ENCODE assay signal across 19 cellular contexts in genomic region chr19:2807379-2808128, GRCh38. TPM values are rescaled to one million over a fixed set of nuclear protein-coding genes. Genes with fewer than 3 reads are reported as not detected.
DNase-seq lines count a peak whose midpoint lies in the region; ATAC-seq, FAIRE-seq and TF ChIP-seq lines count a peak whose summit lies in the region.
"Had no signal": no experiment of that assay in that cellular context is flagged by ENCODE, and none has a peak within 500 bp of the region (broad histone marks: within the 10 kb centered on the region; RNA-seq: fewer than 3 reads in every experiment).

No MANE protein-coding gene starts in this region.

- BruUV-seq in endothelial cell of umbilical vein (replicated peaks; lab: Mats Ljungman, UMichigan): TSS peak; percentile 39

- no peak overlapping the region for H3K4me2 ChIP-seq in endothelial cell of umbilical vein (ENCODE audit: insufficient read depth, low read length)

- no peaks in the 10 kb centered on the region for H3K9me3 Mint-ChIP-seq in natural killer cell treated with Interleukin-12 subunit alpha and Interleukin-12 subunit beta and Interleukin-15 and Interleukin-18, amount 100 ng/mL, for 72 hours
- H3K9me3 Mint-ChIP-seq in natural killer cell: no peaks in the 10 kb centered on the region
- no peaks in the 10 kb centered on the region for H3K9me3 Mint-ChIP-seq in activated naive CD8-positive, alpha-beta T cell treated with anti-CD3 and anti-CD28 coated beads, Interleukin-2, amount 50 U/mL, for 24 hours
- H3K9me3 Mint-ChIP-seq: CD8-positive, alpha-beta memory T cell had no signal

- CTCF ChIA-PET in endothelial cell of umbilical vein (lab: Charles Lee): no interaction called here

- H3K36me3 Mint-ChIP-seq in natural killer cell treated with Interleukin-12 subunit alpha and Interleukin-12 subunit beta and Interleukin-15 and Interleukin-18, amount 100 ng/mL, for 72 hours: peaks cover 8% of the 10 kb centered on the region
- no peaks in the 10 kb centered on the region for H3K36me3 Mint-ChIP-seq in natural killer cell
- H3K36me3 Mint-ChIP-seq in activated naive CD8-positive, alpha-beta T cell treated with anti-CD3 and anti-CD28 coated beads, Interleukin-2, amount 50 U/mL, for 24 hours (ENCODE audit: low read depth): peaks cover 38% of the 10 kb centered on the region

- TF ChIP-seq POLR2A in endothelial cell of umbilical vein (IDR thresholded peaks at IDR 0.05; ENCODE audit: low read depth, low read length): no peak

- no peak overlapping the region for H2AFZ ChIP-seq in endothelial cell of umbilical vein (ENCODE audit: low read depth, low read length)
- H2AFZ ChIP-seq: GM23248 had no signal

- DNase-seq in natural killer cell treated with Interleukin-12 subunit alpha and Interleukin-12 subunit beta and Interleukin-15 and Interleukin-18, amount 100 ng/mL, for 72 hours (ENCODE audit: low spot score): peak; percentile 59
- DNase-seq in natural killer cell: no peak
- DNase-seq in GM20000 (ENCODE audit: low spot score): peak; percentile 21
- DNase-seq in endothelial cell of umbilical vein (ENCODE audit: low read depth, low spot score): no peak
- DNase-seq in activated naive CD8-positive, alpha-beta T cell treated with anti-CD3 and anti-CD28 coated beads, Interleukin-2, amount 50 U/mL, for 24 hours: no peak
- no peak for DNase-seq in NCI-H226
- no peak for DNase-seq in DMS79 treated with DMSO at 0.1 percent for 48 hours (lab: John Stamatoyannopoulos, UW)
- DNase-seq: CD8-positive, alpha-beta memory T cell; DMS53; EL; GF-D8; GM23248; NCI-H1694 treated with DMSO at 0.1 percent for 48 hours; NCI-H446 treated with DMSO at 0.1 percent for 48 hours; NCI-H526 treated with DMSO at 0.1 percent for 48 hours; SHP77 treated with DMSO at 0.1 percent for 48 hours; T-helper 1 cell had no signal

- intact Hi-C loops in natural killer cell (cut with micrococcal nuclease) (no loop called here), endothelial cell of umbilical vein (cut with micrococcal nuclease) (no loop called here)

- no peak for TF ChIP-seq CTCF in natural killer cell (IDR thresholded peaks at IDR 0.05)
- no peak for TF ChIP-seq CTCF in GM20000 (IDR thresholded peaks at IDR 0.05; ENCODE audit: extremely low read depth, missing control alignments)
- TF ChIP-seq CTCF in endothelial cell of umbilical vein (IDR thresholded peaks at IDR 0.05; ENCODE audit: extremely low read depth in 1 of 2, insufficient read depth in 1 of 2, low read depth in 1 of 2, low read length in 2 of 2): no peak

- FAIRE-seq in endothelial cell of umbilical vein (lab: Jason Lieb, UNC): no peak

- H3K4me1 ChIP-seq in endothelial cell of umbilical vein (ENCODE audit: control insufficient read depth, extremely low read depth, insufficient read depth, low read length): no peaks in the 10 kb centered on the region
- H3K4me1 ChIP-seq: HAP-1 had no signal

- H3K27me3 ChIP-seq in endothelial cell of umbilical vein (ENCODE audit: control insufficient read depth in 2 of 2, insufficient read depth in 2 of 2, low read length in 2 of 2): no peaks in the 10 kb centered on the region

- dilution Hi-C loops in endothelial cell of umbilical vein (cut with MboI; ENCODE audit: extremely low pct_ligation_motif_present, low sequenced_read_pairs): no loop called here

- no peaks in the 10 kb centered on the region for H3K27me3 Mint-ChIP-seq in natural killer cell treated with Interleukin-12 subunit alpha and Interleukin-12 subunit beta and Interleukin-15 and Interleukin-18, amount 100 ng/mL, for 72 hours
- H3K27me3 Mint-ChIP-seq in natural killer cell (ENCODE audit: low read depth in 2 of 2): no peaks in the 10 kb centered on the region
- H3K27me3 Mint-ChIP-seq in activated naive CD8-positive, alpha-beta T cell treated with anti-CD3 and anti-CD28 coated beads, Interleukin-2, amount 50 U/mL, for 24 hours: no peaks in the 10 kb centered on the region

- peaks cover 4 to 13% of the 10 kb centered on the region in 2 donors for H3K4me1 Mint-ChIP-seq in natural killer cell treated with Interleukin-12 subunit alpha and Interleukin-12 subunit beta and Interleukin-15 and Interleukin-18, amount 100 ng/mL, for 72 hours (ENCODE audit: low read depth in 2 of 2)
- H3K4me1 Mint-ChIP-seq in natural killer cell: peaks cover 5 to 9% of the 10 kb centered on the region in 2 donors
- peaks cover 17% of the 10 kb centered on the region for H3K4me1 Mint-ChIP-seq in activated naive CD8-positive, alpha-beta T cell treated with anti-CD3 and anti-CD28 coated beads, Interleukin-2, amount 50 U/mL, for 24 hours

- H3K79me2 ChIP-seq in endothelial cell of umbilical vein (ENCODE audit: control insufficient read depth, insufficient read depth, low read length): no peaks in the 10 kb centered on the region

- H4K20me1 ChIP-seq in endothelial cell of umbilical vein (replicated peaks; ENCODE audit: control insufficient read depth, extremely low read depth, insufficient read depth, low read length): no peaks in the 10 kb centered on the region

- H3K4me3 ChIP-seq in endothelial cell of umbilical vein (replicated peaks in 1 of 3; ENCODE audit: insufficient read depth in 1 of 3, low read depth in 1 of 3, low read length in 3 of 3): no peak overlapping the region
- H3K4me3 ChIP-seq: GM23248, HAP-1 had no signal

- H3K9me1 ChIP-seq in endothelial cell of umbilical vein (replicated peaks; ENCODE audit: control insufficient read depth, extremely low read depth, insufficient read depth, low read length): no peaks in the 10 kb centered on the region

- no peak overlapping the region for H3K4me3 Mint-ChIP-seq in natural killer cell treated with Interleukin-12 subunit alpha and Interleukin-12 subunit beta and Interleukin-15 and Interleukin-18, amount 100 ng/mL, for 72 hours
- H3K4me3 Mint-ChIP-seq in natural killer cell: no peak overlapping the region
- no peak overlapping the region for H3K4me3 Mint-ChIP-seq in activated naive CD8-positive, alpha-beta T cell treated with anti-CD3 and anti-CD28 coated beads, Interleukin-2, amount 50 U/mL, for 24 hours
- H3K4me3 Mint-ChIP-seq: CD8-positive, alpha-beta memory T cell had no signal

- peaks cover 5 to 29% of the 10 kb centered on the region in 2 experiments for H3K36me3 ChIP-seq in endothelial cell of umbilical vein (ENCODE audit: control insufficient read depth in 2 of 2, extremely low read depth in 1 of 2, insufficient read depth in 2 of 2, low read length in 2 of 2)

- no peak for ATAC-seq in natural killer cell treated with Interleukin-12 subunit alpha and Interleukin-12 subunit beta and Interleukin-15 and Interleukin-18, amount 100 ng/mL, for 72 hours
- ATAC-seq in natural killer cell: no peak
- ATAC-seq in activated naive CD8-positive, alpha-beta T cell treated with anti-CD3 and anti-CD28 coated beads, Interleukin-2, amount 50 U/mL, for 24 hours: no peak

- no peak overlapping the region for H3K27ac ChIP-seq in endothelial cell of umbilical vein (ENCODE audit: insufficient read depth, low read depth, low read length)
- H3K27ac ChIP-seq: C4-2B, GM23248 had no signal

- H3K9me3 ChIP-seq in endothelial cell of umbilical vein (replicated peaks; ENCODE audit: control insufficient read depth, insufficient read depth, low read length): no peaks in the 10 kb centered on the region
- H3K9me3 ChIP-seq: HAP-1 had no signal

- no peak overlapping the region for H3K27ac Mint-ChIP-seq in natural killer cell treated with Interleukin-12 subunit alpha and Interleukin-12 subunit beta and Interleukin-15 and Interleukin-18, amount 100 ng/mL, for 72 hours
- no peak overlapping the region for H3K27ac Mint-ChIP-seq in natural killer cell
- no peak overlapping the region for H3K27ac Mint-ChIP-seq in activated naive CD8-positive, alpha-beta T cell treated with anti-CD3 and anti-CD28 coated beads, Interleukin-2, amount 50 U/mL, for 24 hours
- H3K27ac Mint-ChIP-seq: CD8-positive, alpha-beta memory T cell had no signal

- POLR2A ChIA-PET in endothelial cell of umbilical vein (lab: Charles Lee): no interaction called here

- H3K9ac ChIP-seq in endothelial cell of umbilical vein (replicated peaks; ENCODE audit: extremely low read depth, insufficient read depth, low read length): no peak overlapping the region
- H3K9ac ChIP-seq: GM23248 had no signal

RNA-seq across cellular contexts. Expression of gene ZNF554, which starts 12.1 kb away (rescaled TPM):
- 1 to 10 TPM in 1 of 2 donors, under 1 TPM in 1; 0.89 to 2.9 TPM for total RNA-seq in natural killer cell treated with Interleukin-12 subunit alpha and Interleukin-12 subunit beta and Interleukin-15 and Interleukin-18, amount 100 ng/mL, for 72 hours
- total RNA-seq in natural killer cell: 1 to 10 TPM; 3.4 to 5.6 (median 3.7) TPM
- 1.6 and 1.8 TPM in 2 replicates for total RNA-seq in endothelial cell of umbilical vein
- polyA plus RNA-seq in endothelial cell of umbilical vein: 1.0 and 1.2 TPM in 2 replicates
- polyA plus RNA-seq in endothelial cell of umbilical vein (2011; cell fraction: cytosol; rRNA removed): 0.96 and 1.0 TPM in 2 replicates
- polyA plus RNA-seq in endothelial cell of umbilical vein (2011; cell fraction: nucleus; rRNA removed): 2.8 and 3.8 TPM in 2 replicates
- 1.0 and 1.1 TPM in 2 replicates for polyA plus RNA-seq in endothelial cell of umbilical vein (2012)
- 1.7 and 1.8 TPM in 2 replicates for polyA minus RNA-seq in endothelial cell of umbilical vein
- 1.8 TPM for polyA minus RNA-seq in endothelial cell of umbilical vein (2011; cell fraction: cytosol; rRNA and poly(A)+ RNA removed)
- 0.87 and 1.2 TPM in 2 replicates for polyA minus RNA-seq in endothelial cell of umbilical vein (2011; cell fraction: nucleus; rRNA and poly(A)+ RNA removed)

RNA-seq across cellular contexts. Expression of gene THOP1, which starts 22.3 kb away (rescaled TPM):
- total RNA-seq in natural killer cell treated with Interleukin-12 subunit alpha and Interleukin-12 subunit beta and Interleukin-15 and Interleukin-18, amount 100 ng/mL, for 72 hours: 100 to 1,000 TPM; 105 to 224 TPM
- 10 to 100 TPM; 31.6 to 44.0 (median 33.4) TPM for total RNA-seq in natural killer cell
- total RNA-seq in endothelial cell of umbilical vein: 108 and 115 TPM in 2 replicates
- 82.8 and 88.0 TPM in 2 replicates for polyA plus RNA-seq in endothelial cell of umbilical vein
- 75.2 and 90.1 TPM in 2 replicates for polyA plus RNA-seq in endothelial cell of umbilical vein (2011; cell fraction: cytosol; rRNA removed)
- polyA plus RNA-seq in endothelial cell of umbilical vein (2011; cell fraction: nucleus; rRNA removed): 124 and 136 TPM in 2 replicates
- polyA plus RNA-seq in endothelial cell of umbilical vein (2012): 93.9 and 96.4 TPM in 2 replicates
- 55.0 and 69.8 TPM in 2 replicates for polyA minus RNA-seq in endothelial cell of umbilical vein
- 149 TPM for polyA minus RNA-seq in endothelial cell of umbilical vein (2011; cell fraction: cytosol; rRNA and poly(A)+ RNA removed)
- 31.6 and 31.7 TPM in 2 replicates for polyA minus RNA-seq in endothelial cell of umbilical vein (2011; cell fraction: nucleus; rRNA and poly(A)+ RNA removed)

RNA-seq across cellular contexts. Expression of gene SGTA, which starts 24.5 kb away (rescaled TPM):
- 100 to 1,000 TPM in 1 of 2 donors, 10 to 100 TPM in 1; 61.1 to 107 TPM for total RNA-seq in natural killer cell treated with Interleukin-12 subunit alpha and Interleukin-12 subunit beta and Interleukin-15 and Interleukin-18, amount 100 ng/mL, for 72 hours
- total RNA-seq in natural killer cell: 10 to 100 TPM; 35.2 to 38.1 (median 36.2) TPM
- total RNA-seq in endothelial cell of umbilical vein: 72.3 and 76.5 TPM in 2 replicates
- polyA plus RNA-seq in endothelial cell of umbilical vein: 119 and 131 TPM in 2 replicates
- 88.2 and 98.9 TPM in 2 replicates for polyA plus RNA-seq in endothelial cell of umbilical vein (2011; cell fraction: cytosol; rRNA removed)
- polyA plus RNA-seq in endothelial cell of umbilical vein (2011; cell fraction: nucleus; rRNA removed): 67.9 and 71.9 TPM in 2 replicates
- 68.7 and 77.3 TPM in 2 replicates for polyA plus RNA-seq in endothelial cell of umbilical vein (2012)
- polyA minus RNA-seq in endothelial cell of umbilical vein: 32.2 and 39.4 TPM in 2 replicates
- polyA minus RNA-seq in endothelial cell of umbilical vein (2011; cell fraction: cytosol; rRNA and poly(A)+ RNA removed): 23.8 TPM
- polyA minus RNA-seq in endothelial cell of umbilical vein (2011; cell fraction: nucleus; rRNA and poly(A)+ RNA removed): 13.2 and 20.9 TPM in 2 replicates

RNA-seq across cellular contexts. Expression of gene ZNF555, which starts 33.7 kb away (rescaled TPM):
- 1 to 10 TPM; 2.6 to 3.0 TPM for total RNA-seq in natural killer cell treated with Interleukin-12 subunit alpha and Interleukin-12 subunit beta and Interleukin-15 and Interleukin-18, amount 100 ng/mL, for 72 hours
- total RNA-seq in natural killer cell (1 to 10 TPM; 2.0 to 4.6 (median 2.9) TPM), endothelial cell of umbilical vein (4.7 and 5.4 TPM in 2 replicates)
- polyA plus RNA-seq in endothelial cell of umbilical vein: 1.2 and 1.6 TPM in 2 replicates
- 2.0 TPM in 2 replicates for polyA plus RNA-seq in endothelial cell of umbilical vein (2011; cell fraction: cytosol; rRNA removed)
- polyA plus RNA-seq in endothelial cell of umbilical vein (2011; cell fraction: nucleus; rRNA removed): 2.3 and 2.4 TPM in 2 replicates
- 3.3 and 3.5 TPM in 2 replicates for polyA plus RNA-seq in endothelial cell of umbilical vein (2012)
- 5.6 and 6.9 TPM in 2 replicates for polyA minus RNA-seq in endothelial cell of umbilical vein
- 0.61 TPM for polyA minus RNA-seq in endothelial cell of umbilical vein (2011; cell fraction: cytosol; rRNA and poly(A)+ RNA removed)
- polyA minus RNA-seq in endothelial cell of umbilical vein (2011; cell fraction: nucleus; rRNA and poly(A)+ RNA removed): 2.4 and 5.5 TPM in 2 replicates

RNA-seq across cellular contexts. Expression of gene ZNF556, which starts 59.6 kb away (rescaled TPM):
- not detected for total RNA-seq in natural killer cell treated with Interleukin-12 subunit alpha and Interleukin-12 subunit beta and Interleukin-15 and Interleukin-18, amount 100 ng/mL, for 72 hours
- not detected for total RNA-seq in natural killer cell
- not detected in 2 replicates for total RNA-seq in endothelial cell of umbilical vein
- polyA plus RNA-seq in endothelial cell of umbilical vein: 0.01 TPM in 1 of 2 replicates, not detected in the other
- 0.03 TPM in 1 of 2 replicates, not detected in the other for polyA plus RNA-seq in endothelial cell of umbilical vein (2011; cell fraction: cytosol; rRNA removed)
- polyA plus RNA-seq in endothelial cell of umbilical vein (2011; cell fraction: nucleus; rRNA removed): not detected in 2 replicates
- polyA plus RNA-seq in endothelial cell of umbilical vein (2012): not detected in 2 replicates
- polyA minus RNA-seq in endothelial cell of umbilical vein: not detected in 2 replicates
- polyA minus RNA-seq in endothelial cell of umbilical vein (2011; cell fraction: cytosol; rRNA and poly(A)+ RNA removed): 1.6 TPM
- polyA minus RNA-seq in endothelial cell of umbilical vein (2011; cell fraction: nucleus; rRNA and poly(A)+ RNA removed): not detected in 2 replicates
- total RNA-seq: CD8-positive, alpha-beta memory T cell; GM23248 had no signal
- polyA plus RNA-seq: CD8-positive, alpha-beta memory T cell; GM23248 had no signal

Comparison
In these comparisons a context has a peak if more than half of its experiments do, and no peak if none do; other contexts are left out.
1. DNase-seq: peak in natural killer cell treated with Interleukin-12 subunit alpha and Interleukin-12 subunit beta and Interleukin-15 and Interleukin-18, amount 100 ng/mL, for 72 hours (single experiment) and GM20000 (single experiment); none in natural killer cell (single experiment), endothelial cell of umbilical vein (single experiment), activated naive CD8-positive, alpha-beta T cell treated with anti-CD3 and anti-CD28 coated beads, Interleukin-2, amount 50 U/mL, for 24 hours (single experiment), NCI-H226 (single experiment) and DMS79 treated with DMSO at 0.1 percent for 48 hours (single experiment).